ENCODE assay signal across 8 cellular contexts in genomic region chr3:15429080-15429479, GRCh38. TPM values are rescaled to one million over a fixed set of nuclear protein-coding genes. Genes with fewer than 3 reads are reported as not detected.
A peak's percentile ranks its signal among the peaks of the same experiment; 100 is the strongest.
DNase-seq lines count a peak whose midpoint lies in the region; ATAC-seq and TF ChIP-seq lines count a peak whose summit lies in the region.

No MANE protein-coding gene starts in this region.

- peaks cover 34% of the 10 kb centered on the region for H4K20me1 ChIP-seq in Loucy (ENCODE audit: insufficient read depth, low read length, poor library complexity, severe bottlenecking)

- peaks cover 32% of the 10 kb centered on the region for H3K36me3 Mint-ChIP-seq in CD4-positive, CD25-positive, alpha-beta regulatory T cell
- peaks cover 26% of the 10 kb centered on the region for H3K36me3 Mint-ChIP-seq in nephron progenitor cell (ENCODE audit: low read depth)

- H3K27me3 Mint-ChIP-seq in CD4-positive, CD25-positive, alpha-beta regulatory T cell = no peaks in the 10 kb centered on the region
- H3K27me3 Mint-ChIP-seq in nephron progenitor cell (ENCODE audit: low read depth, poor library complexity) = no peaks in the 10 kb centered on the region

- H3K4me1 ChIP-seq in CD4-positive, CD25-positive, alpha-beta regulatory T cell (ENCODE audit: control insufficient read depth, insufficient read depth, low read length, poor library complexity, severe bottlenecking) = peaks cover 61% of the 10 kb centered on the region
- H3K4me1 ChIP-seq in Loucy (ENCODE audit: insufficient read depth, low read length, poor library complexity, severe bottlenecking) (peaks cover 62% of the 10 kb centered on the region), esophagus squamous epithelium (peaks cover 4 to 63% (median 20%) of the 10 kb centered on the region in 3 donors)

- H3K9ac ChIP-seq in Loucy (ENCODE audit: low read depth, low read length, poor library complexity, severe bottlenecking) = peak overlapping the region; percentile 79

- no peak for DNase-seq in CD4-positive, CD25-positive, alpha-beta regulatory T cell
- DNase-seq in choroid plexus epithelial cell (ENCODE audit: low read depth) (no peak), nephron progenitor cell (no peak), esophagus squamous epithelium (lab: John Stamatoyannopoulos, UW) (no peak), NCI-H526 (lab: John Stamatoyannopoulos, UW) (no peak)
- DNase-seq in NK-92 treated with Interleukin-12 subunit alpha and Interleukin-12 subunit beta, amount 100 ng/mL, for 24 hours (lab: John Stamatoyannopoulos, UW) = no peak
- no peak for DNase-seq in stimulated activated CD4-positive, alpha-beta T cell treated with anti-CD3 and anti-CD28 coated beads, Interleukin-12 subunit alpha, Interleukin-12 subunit beta, amount 100 ng/mL, for 4 hours

- TF ChIP-seq CTCF in Loucy (conservative IDR thresholded peaks at IDR 0.05; ENCODE audit: low read length) (no peak), choroid plexus epithelial cell (conservative IDR thresholded peaks at IDR 0.05; ENCODE audit: low read depth, low read length) (no peak), nephron progenitor cell (IDR thresholded peaks at IDR 0.05) (no peak), esophagus squamous epithelium (IDR thresholded peaks at IDR 0.05) (no peak)

- 75 to 85% methylated on average over 6 of the region's 6 CpGs for WGBS in esophagus squamous epithelium, 2 donors

- H3K27ac ChIP-seq in CD4-positive, CD25-positive, alpha-beta regulatory T cell (ENCODE audit: insufficient read depth, low read length, poor library complexity, severe bottlenecking) = no peak overlapping the region
- peak overlapping the region in 2 of 4 donors; percentile 91 to 92 for H3K27ac ChIP-seq in esophagus squamous epithelium

- no peaks in the 10 kb centered on the region for H3F3A ChIP-seq in Loucy (ENCODE audit: low read depth)

- peak overlapping the region; percentile 88 for H3K4me2 ChIP-seq in Loucy (ENCODE audit: low read depth, low read length, poor library complexity, severe bottlenecking)

- no peaks in the 10 kb centered on the region for H3K9me3 ChIP-seq in CD4-positive, CD25-positive, alpha-beta regulatory T cell (ENCODE audit: control insufficient read depth in 2 of 2, low read length in 2 of 2)
- no peaks in the 10 kb centered on the region for H3K9me3 ChIP-seq in Loucy (ENCODE audit: insufficient read depth, low read depth, low read length)
- H3K9me3 ChIP-seq in esophagus squamous epithelium = no peaks in the 10 kb centered on the region

- peaks cover 37% of the 10 kb centered on the region for H3K36me3 ChIP-seq in CD4-positive, CD25-positive, alpha-beta regulatory T cell (ENCODE audit: control insufficient read depth, insufficient read depth, low read length)
- H3K36me3 ChIP-seq in Loucy (ENCODE audit: insufficient read depth, low read length) = peaks cover 9% of the 10 kb centered on the region; the same call in 1 of the 2 replicates
- peaks cover 0 to 51% (median 14%) of the 10 kb centered on the region in 3 donors for H3K36me3 ChIP-seq in esophagus squamous epithelium

- H3K4me3 ChIP-seq in CD4-positive, CD25-positive, alpha-beta regulatory T cell (ENCODE audit: low read depth, low read length) = peak overlapping the region; percentile 97
- peak overlapping the region; percentile 89 for H3K4me3 ChIP-seq in Loucy (ENCODE audit: low read length, poor library complexity, severe bottlenecking)
- H3K4me3 ChIP-seq in choroid plexus epithelial cell (ENCODE audit: low read depth, low read length) = peak overlapping the region; percentile 78
- H3K4me3 ChIP-seq in esophagus squamous epithelium = peak overlapping the region in 2 of 4 donors; percentile 71 to 95

- peaks cover 42 to 80% (median 58%) of the 10 kb centered on the region in 4 donors for H3K4me1 Mint-ChIP-seq in CD4-positive, CD25-positive, alpha-beta regulatory T cell
- H3K4me1 Mint-ChIP-seq in nephron progenitor cell = peaks cover 45% of the 10 kb centered on the region

- no peaks in the 10 kb centered on the region for H3K27me3 ChIP-seq in CD4-positive, CD25-positive, alpha-beta regulatory T cell (ENCODE audit: control insufficient read depth, insufficient read depth, low read length)
- H3K27me3 ChIP-seq in Loucy (ENCODE audit: insufficient read depth, low read length, poor library complexity, severe bottlenecking) (no peaks in the 10 kb centered on the region), esophagus squamous epithelium (no peaks in the 10 kb centered on the region)

- ATAC-seq in CD4-positive, CD25-positive, alpha-beta regulatory T cell (ENCODE audit: low read depth in 2 of 2) = no peak

- H3K4me3 Mint-ChIP-seq in CD4-positive, CD25-positive, alpha-beta regulatory T cell = peak overlapping the region; percentile 92 to 100 (median 98)
- peak overlapping the region; percentile 100 for H3K4me3 Mint-ChIP-seq in nephron progenitor cell

- H3K79me2 ChIP-seq in Loucy (ENCODE audit: insufficient read depth, low read length) = peaks cover 73% of the 10 kb centered on the region

- no peak for TF ChIP-seq POLR2A in esophagus squamous epithelium (IDR thresholded peaks at IDR 0.05)

- H3K9me2 ChIP-seq in Loucy (replicated peaks; ENCODE audit: low read depth, low read length) = no peaks in the 10 kb centered on the region

- intact Hi-C loops in esophagus squamous epithelium (cut with DNase I) = loop anchor here (10.0 kb wide), 1 partner anchor 136 kb away; no protein-coding TSS in a partner anchor

- H3K9me3 Mint-ChIP-seq in CD4-positive, CD25-positive, alpha-beta regulatory T cell = no peaks in the 10 kb centered on the region
- no peaks in the 10 kb centered on the region for H3K9me3 Mint-ChIP-seq in nephron progenitor cell

- peak overlapping the region; percentile 96 to 99 (median 97) for H3K27ac Mint-ChIP-seq in CD4-positive, CD25-positive, alpha-beta regulatory T cell
- H3K27ac Mint-ChIP-seq in nephron progenitor cell = no peak overlapping the region

- H2AFZ ChIP-seq in Loucy (ENCODE audit: low read length) = no peak overlapping the region

RNA-seq across cellular contexts. Expression of gene EAF1, which starts 1.7 kb away (rescaled TPM):
- total RNA-seq in CD4-positive, CD25-positive, alpha-beta regulatory T cell = 27.9 TPM
- 10 to 100 TPM in 2 of 4 donors, 1 to 10 TPM in 2; 7.9 to 10.7 (median 9.7) TPM for polyA plus RNA-seq in CD4-positive, CD25-positive, alpha-beta regulatory T cell
- total RNA-seq in esophagus squamous epithelium = 10 to 100 TPM; 15.8 to 23.5 (median 21.0) TPM

RNA-seq across cellular contexts. Expression of gene METTL6, which starts 1.7 kb away (rescaled TPM):
- 9.4 TPM for total RNA-seq in CD4-positive, CD25-positive, alpha-beta regulatory T cell
- polyA plus RNA-seq in CD4-positive, CD25-positive, alpha-beta regulatory T cell = 10 to 100 TPM; 10.9 to 18.0 (median 16.1) TPM
- 10 to 100 TPM in 2 of 4 donors, 1 to 10 TPM in 2; 5.8 to 16.4 (median 12.9) TPM for total RNA-seq in esophagus squamous epithelium
